29 cellular contexts compared by ENCODE assay signal in the genomic region with DNA sequence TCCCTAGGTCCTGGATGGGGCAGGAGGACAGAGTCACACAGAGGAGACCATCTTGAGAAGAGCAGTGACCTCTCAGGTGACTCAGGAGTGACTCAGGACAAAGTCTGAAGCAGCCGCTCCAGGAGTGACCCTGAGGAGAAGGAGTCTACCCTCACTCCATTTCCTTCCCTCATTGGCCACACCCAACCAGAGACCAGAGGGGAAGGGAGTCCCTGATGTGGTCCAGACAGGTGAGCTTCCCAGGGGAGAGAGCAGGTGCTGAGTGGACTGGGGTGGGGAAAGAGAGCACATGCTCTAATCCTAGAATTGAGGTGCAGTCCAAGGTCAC.
DNase-seq lines count a peak whose midpoint lies in the region; ATAC-seq, FAIRE-seq and TF ChIP-seq lines count a peak whose summit lies in the region.
"Had no signal": no experiment of that assay in that cellular context is flagged by ENCODE, and none has a peak within 500 bp of the region (broad histone marks: within the 10 kb centered on the region; RNA-seq: fewer than 3 reads in every experiment).

No MANE protein-coding gene starts in this region.

- no peak overlapping the region for H2BK5ac ChIP-seq in trophoblast cell (ENCODE audit: low read depth, low read length, poor library complexity)

- no peak overlapping the region for H4K91ac ChIP-seq in trophoblast cell (ENCODE audit: low read depth, low read length)

- no peak for FAIRE-seq in astrocyte (lab: Jason Lieb, UNC)
- FAIRE-seq: GM18507, islet of Langerhans had no signal

- H3K36me3 ChIP-seq in astrocyte (ENCODE audit: insufficient read depth, low read length) (no peaks in the 10 kb centered on the region), trophoblast cell (ENCODE audit: control insufficient read depth in 1 of 2, insufficient read depth in 2 of 2, low read length in 2 of 2) (no peaks in the 10 kb centered on the region)
- H3K36me3 ChIP-seq: BLaER1 treated with 17β-estradiol and CSF1 and Interleukin-3, amounts not matched to agents 10 nM and 100 nM; lower lobe of right lung; ovary; upper lobe of left lung had no signal

- H3K4me1 ChIP-seq in astrocyte (ENCODE audit: insufficient read depth, low read length), result peaks cover 50% of the 10 kb centered on the region
- peaks cover 10 to 20% of the 10 kb centered on the region in 2 experiments for H3K4me1 ChIP-seq in trophoblast cell (ENCODE audit: control insufficient read depth in 1 of 2, insufficient read depth in 2 of 2, low read length in 2 of 2)
- H3K4me1 ChIP-seq: lower lobe of right lung, upper lobe of left lung had no signal

- H3K4me2 ChIP-seq in astrocyte (ENCODE audit: low read length) (peak overlapping the region; percentile 45), trophoblast cell (ENCODE audit: low read length) (no peak overlapping the region)

- H3K27me3 Mint-ChIP-seq in astrocyte (ENCODE audit: low read depth, unreplicated experiment), result no peaks in the 10 kb centered on the region

- no CpG with 5 or more reads among the region's 1 CpG for WGBS in trophoblast cell (ENCODE audit: extremely low coverage, insufficient coverage, insufficient read length)

- H3K4me1 Mint-ChIP-seq in astrocyte (ENCODE audit: low read depth, unreplicated experiment), result peaks cover 29% of the 10 kb centered on the region
- H3K4me1 Mint-ChIP-seq: activated naive CD8-positive, alpha-beta T cell treated with anti-CD3 and anti-CD28 coated beads, Interleukin-2, amount 50 U/mL, for 24 hours had no signal

- H3K4me3 Mint-ChIP-seq in astrocyte (ENCODE audit: unreplicated experiment), result no peak overlapping the region
- H3K4me3 Mint-ChIP-seq: activated CD4-positive, alpha-beta T cell treated with anti-CD3 and anti-CD28 coated beads, Interleukin-2, amount 10 ng/mL, durations not matched to agents 24 days and 14 days; activated naive CD8-positive, alpha-beta T cell treated with anti-CD3 and anti-CD28 coated beads, Interleukin-2, amount 50 U/mL, for 24 hours; activated T-cell treated with anti-CD3 and anti-CD28 coated beads, Interleukin-2, amount 50 U/mL, for 24 hours; nephron had no signal

- no peak overlapping the region for H2BK120ac ChIP-seq in trophoblast cell (ENCODE audit: insufficient read depth, low read length, poor library complexity)

- no peaks in the 10 kb centered on the region for H3K9me3 Mint-ChIP-seq in astrocyte (ENCODE audit: unreplicated experiment)
- H3K9me3 Mint-ChIP-seq: activated CD4-positive, alpha-beta T cell treated with anti-CD3 and anti-CD28 coated beads, Interleukin-2, amount 10 ng/mL, durations not matched to agents 24 days and 14 days; activated naive CD8-positive, alpha-beta T cell treated with anti-CD3 and anti-CD28 coated beads, Interleukin-2, amount 50 U/mL, for 24 hours; activated T-cell treated with anti-CD3 and anti-CD28 coated beads, Interleukin-2, amount 50 U/mL, for 24 hours had no signal

- H2AK5ac ChIP-seq in trophoblast cell (ENCODE audit: low read length), result no peak overlapping the region

- peaks cover 19% of the 10 kb centered on the region for H3K79me1 ChIP-seq in trophoblast cell (ENCODE audit: low read length)

- H4K12ac ChIP-seq in trophoblast cell (ENCODE audit: low read depth, low read length), result no peak overlapping the region

- no peak overlapping the region for H3K18ac ChIP-seq in trophoblast cell (ENCODE audit: low read length)

- H3K4ac ChIP-seq in trophoblast cell (ENCODE audit: low read depth, low read length), result no peak overlapping the region

- peak overlapping the region; percentile 66 for H3K27ac ChIP-seq in astrocyte (ENCODE audit: low read depth, low read length)
- H3K27ac ChIP-seq in trophoblast cell (ENCODE audit: low read depth, low read length), result no peak overlapping the region
- H3K27ac ChIP-seq: BLaER1 treated with 17β-estradiol and CSF1 and Interleukin-3, amounts not matched to agents 10 nM and 100 nM; dorsolateral prefrontal cortex; lower lobe of right lung; ovary; upper lobe of left lung had no signal

- H3K36me3 Mint-ChIP-seq in astrocyte (ENCODE audit: low read depth, unreplicated experiment), result no peaks in the 10 kb centered on the region

- H3K79me2 ChIP-seq in astrocyte (ENCODE audit: insufficient read depth, low read length) (no peaks in the 10 kb centered on the region), trophoblast cell (ENCODE audit: control insufficient read depth, insufficient read depth, low read length, poor library complexity) (peaks cover 3% of the 10 kb centered on the region)

- H3K27me3 ChIP-seq in astrocyte (ENCODE audit: insufficient read depth, low read length) (no peaks in the 10 kb centered on the region), trophoblast cell (ENCODE audit: insufficient read depth, low read length) (no peaks in the 10 kb centered on the region)
- H3K27me3 ChIP-seq: dorsolateral prefrontal cortex, ovary, upper lobe of left lung had no signal

- H3K14ac ChIP-seq in trophoblast cell (ENCODE audit: low read length), result no peak overlapping the region

- peak overlapping the region; percentile 5 for H3K27ac Mint-ChIP-seq in astrocyte (ENCODE audit: unreplicated experiment)
- H3K27ac Mint-ChIP-seq: activated CD4-positive, alpha-beta T cell treated with anti-CD3 and anti-CD28 coated beads, Interleukin-2, amount 10 ng/mL, durations not matched to agents 24 days and 14 days; activated naive CD8-positive, alpha-beta T cell treated with anti-CD3 and anti-CD28 coated beads, Interleukin-2, amount 50 U/mL, for 24 hours; activated T-cell treated with anti-CD3 and anti-CD28 coated beads, Interleukin-2, amount 50 U/mL, for 24 hours; nephron had no signal

- H3K9me3 ChIP-seq in astrocyte (ENCODE audit: insufficient read depth, low read depth, low read length) (no peaks in the 10 kb centered on the region), trophoblast cell (ENCODE audit: insufficient read depth, low read depth, low read length) (no peaks in the 10 kb centered on the region)
- H3K9me3 ChIP-seq: lower lobe of right lung, ovary, upper lobe of left lung had no signal

- no peaks in the 10 kb centered on the region for H4K20me1 ChIP-seq in astrocyte (ENCODE audit: insufficient read depth, low read length)
- H4K20me1 ChIP-seq: BLaER1 treated with 17β-estradiol and CSF1 and Interleukin-3, amounts not matched to agents 10 nM and 100 nM had no signal

- no peak overlapping the region for H3K4me3 ChIP-seq in astrocyte (ENCODE audit: insufficient read depth, low read depth, low read length)
- no peak overlapping the region for H3K4me3 ChIP-seq in trophoblast cell (ENCODE audit: low read depth, low read length)
- H3K4me3 ChIP-seq: BLaER1 treated with 17β-estradiol and CSF1 and Interleukin-3, amounts not matched to agents 10 nM and 100 nM; dorsolateral prefrontal cortex; lower lobe of right lung; ovary; upper lobe of left lung had no signal

- H3K9ac ChIP-seq in astrocyte (ENCODE audit: low read length), result no peak overlapping the region
- H3K9ac ChIP-seq in trophoblast cell (ENCODE audit: low read length), result no peak overlapping the region
- H3K9ac ChIP-seq: BLaER1 treated with 17β-estradiol and CSF1 and Interleukin-3, amounts not matched to agents 10 nM and 100 nM had no signal

- H4K8ac ChIP-seq in trophoblast cell (ENCODE audit: low read depth, low read length), result no peak overlapping the region

- H2AFZ ChIP-seq in astrocyte (ENCODE audit: low read depth, low read length), result no peak overlapping the region
- no peak overlapping the region for H2AFZ ChIP-seq in trophoblast cell (ENCODE audit: insufficient read depth, low read length, poor library complexity)

- H2BK12ac ChIP-seq in trophoblast cell (ENCODE audit: low read length), result peak overlapping the region; percentile 41

- ATAC-seq in GM21576 (IDR thresholded peaks at IDR 0.05; ENCODE audit: unreplicated experiment) (no peak), GM21381 (IDR thresholded peaks at IDR 0.05; ENCODE audit: unreplicated experiment) (no peak)
- ATAC-seq: activated naive CD8-positive, alpha-beta T cell treated with anti-CD3 and anti-CD28 coated beads, Interleukin-2, amount 50 U/mL, for 24 hours; lower lobe of right lung had no signal

- DNase-seq in ELR (ENCODE audit: low read depth), result peak; percentile 78
- peak; percentile 32 for DNase-seq in LoVo (ENCODE audit: low spot score)
- no peak for DNase-seq in astrocyte (ENCODE audit: low read depth)
- no peak for DNase-seq in trophoblast cell
- DNase-seq in HUDEP-2 (lab: John Stamatoyannopoulos, UW; ENCODE audit: unreplicated experiment in 76 of 76), result no peak
- DNase-seq: activated CD4-positive, alpha-beta T cell treated with anti-CD3 and anti-CD28 coated beads, Interleukin-2, amount 10 ng/mL, durations not matched to agents 24 days and 14 days; activated gamma-delta T cell treated with Interleukin-2 at 50 U/mL for 16 hours; activated naive CD8-positive, alpha-beta T cell treated with anti-CD3 and anti-CD28 coated beads, Interleukin-2, amount 50 U/mL, for 24 hours; activated T-cell treated with anti-CD3 and anti-CD28 coated beads, Interleukin-2, amount 50 U/mL, for 24 hours; cerebellar nuclear complex; DND-41; dorsolateral prefrontal cortex; lower lobe of right lung; MM.1S; NCI-H1417; NCI-H2081; NCI-H226; NCI-H82; ovary; Right ventricle myocardium superior; stimulated activated CD4-positive, alpha-beta T cell treated with anti-CD3 and anti-CD28 coated beads, Interleukin-2, amount 100 ng/mL, for 24 hours; T-helper 9 cell; upper lobe of left lung had no signal

- TF ChIP-seq CTCF in astrocyte (IDR thresholded peaks at IDR 0.05; ENCODE audit: insufficient read depth, low read depth, low read length), result no peak

- no peak overlapping the region for H3K23ac ChIP-seq in trophoblast cell (ENCODE audit: low read length)

Comparison
In these comparisons a context has a peak if more than half of its experiments do, and no peak if none do; other contexts are left out.
1. DNase-seq: peak in ELR (single experiment) and LoVo (single experiment); none in astrocyte (single experiment), trophoblast cell (0 of 2) and HUDEP-2 (0 of 76).